Comparison of ENCODE assay signal across 10 cellular contexts in the genomic region with DNA sequence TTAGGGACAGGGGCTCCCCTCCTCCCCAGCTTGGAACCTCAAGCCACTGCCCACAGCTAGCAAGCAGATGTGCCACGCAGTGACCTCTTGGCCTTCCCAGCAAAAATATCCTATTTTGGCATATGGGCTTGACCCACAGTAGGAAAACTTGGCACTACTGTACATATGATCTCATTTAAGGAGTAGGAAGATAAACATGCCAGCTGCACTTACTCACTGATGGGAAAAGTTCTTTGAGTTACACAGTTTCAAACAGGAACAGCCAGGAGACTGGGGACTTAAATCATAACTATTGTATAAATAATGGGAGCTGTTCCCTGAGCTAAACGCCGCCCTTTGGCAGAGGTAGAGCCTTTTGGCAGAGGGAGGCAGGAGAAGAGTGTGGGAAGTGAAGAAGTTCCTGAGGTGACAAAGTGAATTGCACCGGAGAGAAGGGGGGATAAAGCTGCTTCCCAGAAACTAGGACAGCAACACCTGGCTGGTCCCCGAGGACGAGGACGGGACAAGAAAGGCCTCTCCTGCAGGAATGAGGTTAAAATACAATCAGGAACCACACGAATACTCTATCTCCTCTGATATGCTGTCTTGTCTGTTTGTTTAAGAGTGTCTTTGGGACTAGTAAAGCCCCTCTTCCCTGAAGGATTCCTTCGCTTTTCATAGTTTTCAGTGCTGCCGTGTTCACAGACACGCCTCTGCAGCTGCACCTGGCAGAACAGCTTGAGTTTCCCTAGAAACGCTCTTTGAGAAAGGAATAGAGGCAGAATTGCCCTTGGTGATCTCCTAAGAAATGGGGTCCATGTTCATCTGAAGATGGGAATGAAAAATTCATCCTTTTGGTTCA. TPM values are rescaled to one million over a fixed set of nuclear protein-coding genes. Genes with fewer than 3 reads are reported as not detected.
A peak's percentile ranks its signal among the peaks of the same experiment; 100 is the strongest.
DNase-seq lines count a peak whose midpoint lies in the region; ATAC-seq and TF ChIP-seq lines count a peak whose summit lies in the region.
"Had no signal": no experiment of that assay in that cellular context is flagged by ENCODE, and none has a peak within 500 bp of the region (broad histone marks: within the 10 kb centered on the region; RNA-seq: fewer than 3 reads in every experiment).

No MANE protein-coding gene starts in this region.

- H3K9me3 ChIP-seq in T-helper 17 cell (ENCODE audit: control insufficient read depth, low read length, poor library complexity, severe bottlenecking) (no peaks in the 10 kb centered on the region), parathyroid adenoma (ENCODE audit: control insufficient read depth, low read length) (no peaks in the 10 kb centered on the region)
- H3K9me3 ChIP-seq: thyroid gland had no signal

- H3K27me3 ChIP-seq in parathyroid adenoma (ENCODE audit: control insufficient read depth, insufficient read depth, low read length) = no peaks in the 10 kb centered on the region
- H3K27me3 ChIP-seq: thyroid gland had no signal

- H3K36me3 Mint-ChIP-seq in T-helper 17 cell (ENCODE audit: low read depth) = peaks cover 3% of the 10 kb centered on the region

- no peak overlapping the region for H2AFZ ChIP-seq in parathyroid adenoma

- no peak overlapping the region for H3K4me3 Mint-ChIP-seq in T-helper 17 cell
- H3K4me3 Mint-ChIP-seq: activated T-helper 1 cell treated with anti-CD3 and anti-CD28 coated beads, Interleukin-12 subunit alpha, Interleukin-12 subunit beta, Interleukin-2, Interleukin-4 antibody, amounts not matched to agents 30 ng/mL and 10 ng/mL and 1 ng/mL, durations not matched to agents 14 hours and 24 hours and 36 hours had no signal

- ATAC-seq in T-helper 17 cell (no peak), GM18505 (IDR thresholded peaks at IDR 0.05; ENCODE audit: unreplicated experiment) (no peak)

- H3K4me1 Mint-ChIP-seq in T-helper 17 cell = no peaks in the 10 kb centered on the region

- peak overlapping the region; percentile 80 for H3K4me2 ChIP-seq in parathyroid adenoma (ENCODE audit: low read length)

- H3K27ac ChIP-seq in C4-2B (peak overlapping the region; percentile 43), parathyroid adenoma (peak overlapping the region; percentile 84)
- H3K27ac ChIP-seq: thyroid gland had no signal

- DNase-seq in T-helper 17 cell = no peak
- DNase-seq in foreskin fibroblast = peak; percentile 90 to 93
- no peak for DNase-seq in activated T-cell treated with anti-CD3 and anti-CD28 coated beads, Interleukin-2, amount 50 U/mL, for 1 hour
- DNase-seq in DMS79 treated with DMSO at 0.1 percent for 48 hours (lab: John Stamatoyannopoulos, UW) = no peak
- DNase-seq in GF-D8 (lab: John Stamatoyannopoulos, UW) = no peak
- DNase-seq: thyroid gland had no signal

- no peaks in the 10 kb centered on the region for H3K36me3 ChIP-seq in parathyroid adenoma (ENCODE audit: control insufficient read depth, insufficient read depth, low read length)
- H3K36me3 ChIP-seq: thyroid gland had no signal

- peak overlapping the region in 1 of 2 donors; percentile 5 for H3K4me3 ChIP-seq in foreskin fibroblast (ENCODE audit: low read depth in 1 of 2, low read length in 2 of 2)
- H3K4me3 ChIP-seq in parathyroid adenoma (ENCODE audit: low read depth, low read length) = peak overlapping the region; percentile 51
- H3K4me3 ChIP-seq: thyroid gland had no signal

- H3K79me2 ChIP-seq in parathyroid adenoma = peaks cover 24% of the 10 kb centered on the region

- peaks cover 13% of the 10 kb centered on the region for H3K4me1 ChIP-seq in parathyroid adenoma
- H3K4me1 ChIP-seq: thyroid gland had no signal

- H3K27ac Mint-ChIP-seq in T-helper 17 cell = peak overlapping the region; percentile 41
- H3K27ac Mint-ChIP-seq: activated T-helper 1 cell treated with anti-CD3 and anti-CD28 coated beads, Interleukin-12 subunit alpha, Interleukin-12 subunit beta, Interleukin-2, Interleukin-4 antibody, amounts not matched to agents 30 ng/mL and 10 ng/mL and 1 ng/mL, durations not matched to agents 14 hours and 24 hours and 36 hours had no signal

- H3K27me3 Mint-ChIP-seq in T-helper 17 cell = peaks cover 35% of the 10 kb centered on the region

- no peak for TF ChIP-seq POLR2A in GM18505 (IDR thresholded peaks at IDR 0.05; ENCODE audit: borderline replicate concordance, extremely low read depth, insufficient read depth, insufficient read length)

- TF ChIP-seq CTCF in C4-2B (conservative IDR thresholded peaks at IDR 0.05) (no peak), foreskin fibroblast (IDR thresholded peaks at IDR 0.05; ENCODE audit: low read depth, low read length) (no peak), parathyroid adenoma (IDR thresholded peaks at IDR 0.05) (no peak)

- H3K9ac ChIP-seq in parathyroid adenoma = no peak overlapping the region

RNA-seq across cellular contexts. Expression of a gene that starts 5.9 kb away (rescaled TPM):
- 10 to 100 TPM; 15.5 to 19.1 TPM for total RNA-seq in T-helper 17 cell

Comparison
In these comparisons a context has a peak if more than half of its experiments do, and no peak if none do; other contexts are left out.
1. DNase-seq: peak in foreskin fibroblast (2 of 2); none in T-helper 17 cell (0 of 3), activated T-cell treated with anti-CD3 and anti-CD28 coated beads, Interleukin-2, amount 50 U/mL, for 1 hour (single experiment), DMS79 treated with DMSO at 0.1 percent for 48 hours (single experiment) and GF-D8 (single experiment).